8 cellular contexts compared by ENCODE assay signal in the genomic region with DNA sequence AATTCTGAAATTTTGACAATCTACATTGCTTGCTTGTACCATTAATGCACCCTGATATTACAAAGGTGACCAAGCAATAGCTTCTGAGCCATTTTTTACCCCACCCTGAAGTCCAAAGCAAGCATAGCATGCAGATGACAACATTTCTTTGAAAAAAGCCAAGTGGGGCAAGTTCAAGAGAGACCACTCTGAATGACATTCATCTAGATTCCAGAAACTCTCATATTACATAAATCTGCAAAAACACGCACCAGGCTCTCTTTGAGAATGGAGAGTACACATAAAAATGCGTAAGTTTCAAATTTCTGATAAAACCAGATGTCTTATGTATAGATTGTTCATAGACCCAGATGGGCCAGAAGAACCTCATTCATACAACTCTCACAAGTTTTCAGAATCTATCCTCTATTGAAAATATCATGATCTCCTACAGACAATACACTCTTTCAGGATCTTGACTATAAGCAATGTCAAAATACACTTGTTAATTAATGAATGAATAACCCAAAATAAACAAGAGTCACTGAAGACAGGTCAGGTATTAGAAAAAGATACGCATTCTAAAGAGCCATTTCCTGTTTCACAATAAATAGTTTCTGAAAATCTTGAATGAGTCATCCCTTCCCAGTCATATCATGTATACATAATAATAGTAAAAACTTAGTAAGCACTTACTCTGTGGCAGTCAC.
DNase-seq lines count a peak whose midpoint lies in the region; ATAC-seq and TF ChIP-seq lines count a peak whose summit lies in the region.

No MANE protein-coding gene starts in this region.

- intact Hi-C loops in testis (cut with DNase I; ENCODE audit: low total_unique reads) = no loop called here
- intact Hi-C loops in dorsolateral prefrontal cortex (cut with DNase I) = no loop called here

- TF ChIP-seq CTCF in GM10248 (IDR thresholded peaks at IDR 0.05; ENCODE audit: control extremely low read depth, extremely low read depth, low read depth, missing control alignments) (no peak), testis (IDR thresholded peaks at IDR 0.05) (no peak), dorsolateral prefrontal cortex (IDR thresholded peaks at IDR 0.05 in 54 of 56, conservative IDR thresholded peaks at IDR 0.05 in 2 of 56; ENCODE audit: low read depth in 1 of 56, partially characterized antibody in 56 of 56) (no peak)

- H3K27ac ChIP-seq in testis = no peak overlapping the region
- H3K27ac ChIP-seq in dorsolateral prefrontal cortex = no peak overlapping the region

- 91% methylated on average over 3 of the region's 3 CpGs for WGBS in testis, 2 donors

- H3K4me3 ChIP-seq in adipocyte (ENCODE audit: low read length) (peak overlapping the region; percentile 24), testis (no peak overlapping the region), dorsolateral prefrontal cortex (no peak overlapping the region)

- POLR2A ChIA-PET in GM10248 (lab: Yijun Ruan, JAX) = no interaction called here

- H3K9ac ChIP-seq in adipocyte (ENCODE audit: low read length) = no peak overlapping the region

- DNase-seq in GM10248 (ENCODE audit: extremely low spot score) (peak; percentile 56), adipocyte (ENCODE audit: low read depth) (peak; percentile 81), myocyte (ENCODE audit: low read depth) (peak; percentile 9), testis (no peak), dorsolateral prefrontal cortex (no peak), NCI-H2081 treated with DMSO at 0.1 percent for 48 hours (lab: John Stamatoyannopoulos, UW) (no peak)

- H3K36me3 ChIP-seq in adipocyte (ENCODE audit: control insufficient read depth, insufficient read depth, low read length, severe bottlenecking) (no peaks in the 10 kb centered on the region), testis (ENCODE audit: low read depth, missing control alignments) (no peaks in the 10 kb centered on the region)

- H3K4me1 ChIP-seq in adipocyte (ENCODE audit: control insufficient read depth, insufficient read depth, low read length) = peaks cover 32% of the 10 kb centered on the region
- H3K4me1 ChIP-seq in testis = no peaks in the 10 kb centered on the region

- H3K9me3 ChIP-seq in adipocyte (ENCODE audit: control insufficient read depth, low read length) (no peaks in the 10 kb centered on the region), testis (no peaks in the 10 kb centered on the region)

- TF ChIP-seq POLR2A in testis (IDR thresholded peaks at IDR 0.05) = no peak

- H3K27me3 ChIP-seq in adipocyte (replicated peaks; ENCODE audit: control insufficient read depth, insufficient read depth, low read length) = no peaks in the 10 kb centered on the region
- no peaks in the 10 kb centered on the region for H3K27me3 ChIP-seq in testis
- H3K27me3 ChIP-seq in dorsolateral prefrontal cortex = no peaks in the 10 kb centered on the region

- ATAC-seq in GM21526 (IDR thresholded peaks at IDR 0.05; ENCODE audit: low FRiP score, unreplicated experiment) (peak; percentile 87), HG03575 (IDR thresholded peaks at IDR 0.05; ENCODE audit: extremely low read depth, insufficient number of reproducible peaks, low FRiP score, unreplicated experiment) (peak; percentile 87)

- CTCF ChIA-PET in GM10248 (lab: Yijun Ruan, JAX) = no interaction called here

Comparison
In these comparisons a context has a peak if more than half of its experiments do, and no peak if none do; other contexts are left out.
1. DNase-seq: peak in GM10248 (single experiment), adipocyte (single experiment) and myocyte (single experiment); none in testis (single experiment), dorsolateral prefrontal cortex (0 of 10) and NCI-H2081 treated with DMSO at 0.1 percent for 48 hours (single experiment).